6 cellular contexts compared by ENCODE assay signal in genomic region chr12:6970096-6970527, GRCh38. TPM values are rescaled to one million over a fixed set of nuclear protein-coding genes. Genes with fewer than 3 reads are reported as not detected.
A peak's percentile ranks its signal among the peaks of the same experiment; 100 is the strongest.
DNase-seq lines count a peak whose midpoint lies in the region; ATAC-seq and TF ChIP-seq lines count a peak whose summit lies in the region.

No MANE protein-coding gene starts in this region.

- H3K27me3 Mint-ChIP-seq in glutamatergic neuron (ENCODE audit: unreplicated experiment), result peaks cover 5% of the 10 kb centered on the region

- peaks cover 29% of the 10 kb centered on the region for H3K79me2 ChIP-seq in OCI-LY1 (ENCODE audit: insufficient read depth, low read length)

- no peaks in the 10 kb centered on the region for H3K27me3 ChIP-seq in OCI-LY1 (ENCODE audit: insufficient read depth, low read length)
- H3K27me3 ChIP-seq in thymus (ENCODE audit: control insufficient read depth, insufficient read depth), result no peaks in the 10 kb centered on the region

- DNase-seq in glutamatergic neuron (no peak), foreskin melanocyte (no peak), HK-2 (ENCODE audit: unreplicated experiment) (no peak)

- peak overlapping the region; percentile 24 for H3K27ac ChIP-seq in OCI-LY1 (ENCODE audit: low read depth, low read length, poor library complexity, severe bottlenecking)
- peak overlapping the region; percentile 84 for H3K27ac ChIP-seq in thymus (ENCODE audit: low read depth)

- H3K27ac Mint-ChIP-seq in glutamatergic neuron (ENCODE audit: unreplicated experiment), result peak overlapping the region; percentile 99

- H3K4me3 ChIP-seq in OCI-LY1 (ENCODE audit: low read depth, low read length, poor library complexity, severe bottlenecking) (peak overlapping the region; percentile 81), thymus (ENCODE audit: low read length) (peak overlapping the region; percentile 57)

- peak overlapping the region; percentile 85 for H3K9ac ChIP-seq in OCI-LY1 (ENCODE audit: low read length)

- H4K20me1 ChIP-seq in OCI-LY1 (ENCODE audit: insufficient read depth, low read length), result no peaks in the 10 kb centered on the region

- peak overlapping the region; percentile 100 for H3K4me3 Mint-ChIP-seq in glutamatergic neuron (ENCODE audit: unreplicated experiment)

- H3K36me3 Mint-ChIP-seq in glutamatergic neuron (ENCODE audit: unreplicated experiment), result no peaks in the 10 kb centered on the region

- peak overlapping the region; percentile 81 for H3K4me2 ChIP-seq in OCI-LY1 (ENCODE audit: low read length)

- peak; percentile 31 for ATAC-seq in GM19463 (IDR thresholded peaks at IDR 0.05; ENCODE audit: unreplicated experiment)

- H3F3A ChIP-seq in OCI-LY1 (ENCODE audit: insufficient read depth, low read length), result 0 out of 2 replicates have a peak, but pooled peaks cover 4% of the 10 kb centered on the region

- H3K9me3 ChIP-seq in OCI-LY1 (ENCODE audit: low read length), result no peaks in the 10 kb centered on the region
- no peaks in the 10 kb centered on the region for H3K9me3 ChIP-seq in thymus (ENCODE audit: control insufficient read depth)

- under 1% methylated on average over 31 of the region's 31 CpGs for WGBS in thymus

- H3K4me1 Mint-ChIP-seq in glutamatergic neuron (ENCODE audit: low read depth, unreplicated experiment), result peaks cover 15% of the 10 kb centered on the region

- peaks cover 29% of the 10 kb centered on the region for H3K4me1 ChIP-seq in OCI-LY1 (ENCODE audit: insufficient read depth, low read length, severe bottlenecking)
- H3K4me1 ChIP-seq in thymus (ENCODE audit: control insufficient read depth, insufficient read depth, low read length), result peaks cover 9% of the 10 kb centered on the region

- H2AFZ ChIP-seq in OCI-LY1 (ENCODE audit: low read length), result no peak overlapping the region

- H3K9me3 Mint-ChIP-seq in glutamatergic neuron (ENCODE audit: unreplicated experiment), result peaks cover 13% of the 10 kb centered on the region

- H3K9me2 ChIP-seq in OCI-LY1 (ENCODE audit: low read depth, low read length), result no peaks in the 10 kb centered on the region

- H3K36me3 ChIP-seq in OCI-LY1 (ENCODE audit: insufficient read depth, low read length), result peaks cover 65% of the 10 kb centered on the region
- H3K36me3 ChIP-seq in thymus (ENCODE audit: control insufficient read depth, insufficient read depth), result peaks cover 44% of the 10 kb centered on the region

- no peak for TF ChIP-seq CTCF in OCI-LY1 (IDR thresholded peaks at IDR 0.05; ENCODE audit: low read length)
- no peak for TF ChIP-seq CTCF in glutamatergic neuron (IDR thresholded peaks at IDR 0.05; ENCODE audit: partially characterized antibody, unreplicated experiment)

RNA-seq across cellular contexts. Expression of gene PHB2, which starts 0.4 kb away (rescaled TPM):
- total RNA-seq in glutamatergic neuron (ENCODE audit: unreplicated experiment), result 200 TPM
- 149 TPM for polyA plus RNA-seq in thymus

RNA-seq across cellular contexts. Expression of gene EMG1, which starts 0.6 kb away (rescaled TPM):
- 24.2 TPM for total RNA-seq in glutamatergic neuron (ENCODE audit: unreplicated experiment)
- 27.6 TPM for polyA plus RNA-seq in thymus

RNA-seq across cellular contexts. Expression of gene PTPN6, which starts 19.0 kb away (rescaled TPM):
- total RNA-seq in glutamatergic neuron (ENCODE audit: unreplicated experiment), result 3.8 TPM
- polyA plus RNA-seq in thymus, result 213 TPM

RNA-seq across cellular contexts. Expression of gene C12orf57, which starts 26.3 kb away (rescaled TPM):
- total RNA-seq in glutamatergic neuron (ENCODE audit: unreplicated experiment), result 184 TPM
- 421 TPM for polyA plus RNA-seq in thymus

RNA-seq across cellular contexts. Expression of gene RNU7-1, which starts 26.5 kb away (rescaled TPM):
- not detected for total RNA-seq in glutamatergic neuron (ENCODE audit: unreplicated experiment)
- polyA plus RNA-seq in thymus, result not detected
